8 cellular contexts compared by ENCODE assay signal in genomic region chr1:3624194-3625136, GRCh38. TPM values are rescaled to one million over a fixed set of nuclear protein-coding genes. Genes with fewer than 3 reads are reported as not detected.
DNase-seq lines count a peak whose midpoint lies in the region; ATAC-seq and TF ChIP-seq lines count a peak whose summit lies in the region.

Gene TPRG1L (plus strand): TSS chr1:3625015. CDS start chr1:3625073, 58 bp downstream.

- H3K36me3 Mint-ChIP-seq in activated naive CD4-positive, alpha-beta T cell treated with anti-CD3 and anti-CD28 coated beads, Interleukin-2, amount 50 U/mL, for 72 hours: no peaks in the 10 kb centered on the region

- H3K9me3 Mint-ChIP-seq in activated naive CD4-positive, alpha-beta T cell treated with anti-CD3 and anti-CD28 coated beads, Interleukin-2, amount 50 U/mL, for 72 hours: no peaks in the 10 kb centered on the region

- no peak for TF ChIP-seq CTCF in omental fat pad (IDR thresholded peaks at IDR 0.05)

- H3K27ac ChIP-seq in temporal lobe (ENCODE audit: low read depth, low read length): peak within 1 kb of the TSS; percentile 83

- peak; percentile 89 for ATAC-seq in HG02610 (IDR thresholded peaks at IDR 0.05; ENCODE audit: unreplicated experiment)
- peak; percentile 95 to 96 for ATAC-seq in activated naive CD4-positive, alpha-beta T cell treated with anti-CD3 and anti-CD28 coated beads, Interleukin-2, amount 50 U/mL, for 72 hours
- ATAC-seq in omental fat pad (ENCODE audit: low FRiP score): peak; percentile 96

- peak within 1 kb of the TSS; percentile 93 to 96 for H3K27ac Mint-ChIP-seq in activated naive CD4-positive, alpha-beta T cell treated with anti-CD3 and anti-CD28 coated beads, Interleukin-2, amount 50 U/mL, for 72 hours

- peak; percentile 88 for DNase-seq in NCI-H1092 (lab: John Stamatoyannopoulos, UW)
- peak; percentile 89 for DNase-seq in SKM-1 (lab: John Stamatoyannopoulos, UW; ENCODE audit: unreplicated experiment)
- peak; percentile 98 to 99 for DNase-seq in activated naive CD4-positive, alpha-beta T cell treated with anti-CD3 and anti-CD28 coated beads, Interleukin-2, amount 50 U/mL, for 72 hours (ENCODE audit: low spot score in 2 of 2)
- peak; percentile 96 for DNase-seq in globus pallidus (ENCODE audit: low spot score)
- DNase-seq in omental fat pad (ENCODE audit: low spot score): peak; percentile 97

- peak within 1 kb of the TSS; percentile 83 for H3K4me3 ChIP-seq in GM08714 (ENCODE audit: low read length)

RNA-seq across cellular contexts. Expression of gene TPRG1L, which starts in this region (rescaled TPM):
- total RNA-seq in activated naive CD4-positive, alpha-beta T cell treated with anti-CD3 and anti-CD28 coated beads, Interleukin-2, amount 50 U/mL, for 72 hours: 1 to 10 TPM; 6.0 to 10.0 TPM
- 10 to 100 TPM; 24.9 to 53.0 (median 37.4) TPM for total RNA-seq in omental fat pad
- total RNA-seq in temporal lobe: 17.7 TPM

Comparison
In these comparisons a context has a peak if more than half of its experiments do, and no peak if none do; other contexts are left out.
1. Peak in every context shown above with its lines: DNase-seq, ATAC-seq, H3K4me3 ChIP-seq and H3K27ac ChIP-seq.